Comparison of ENCODE assay signal across 35 cellular contexts in the genomic region with DNA sequence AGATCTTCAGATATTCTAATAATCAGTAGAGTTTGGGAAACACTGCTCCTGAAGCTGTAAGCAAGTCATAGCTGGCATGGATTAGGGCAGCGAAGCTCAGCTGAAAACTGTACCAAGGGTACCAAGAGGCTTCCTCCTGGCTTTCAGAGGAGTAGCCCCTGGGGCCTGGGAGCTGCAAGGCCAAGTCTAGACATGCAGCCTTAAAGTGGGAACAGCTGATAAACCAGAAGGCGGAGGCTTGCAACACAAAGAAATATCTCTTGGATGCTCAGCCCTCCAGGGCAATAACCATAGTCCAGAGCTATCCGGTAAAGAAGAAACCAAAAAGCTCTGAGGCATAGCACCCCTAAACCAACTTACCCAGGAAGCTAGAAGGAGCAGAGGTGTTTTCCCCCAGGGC.
"Had no signal": no experiment of that assay in that cellular context is flagged by ENCODE, and none has a peak within 500 bp of the region (broad histone marks: within the 10 kb centered on the region; RNA-seq: fewer than 3 reads in every experiment).

No MANE protein-coding gene starts in this region.

- H3K79me2 ChIP-seq: hepatocyte had no signal

- H2AFZ ChIP-seq: hepatocyte had no signal

- H3K4me1 Mint-ChIP-seq: activated CD4-positive, alpha-beta memory T cell treated with anti-CD3 and anti-CD28 coated beads, Interleukin-2, amount 10 ng/mL, durations not matched to agents 7 days and 5 days; activated CD4-positive, alpha-beta T cell treated with anti-CD3 and anti-CD28 coated beads, Interleukin-2, amount 10 ng/mL, durations not matched to agents 7 days and 5 days; activated naive CD8-positive, alpha-beta T cell treated with anti-CD3 and anti-CD28 coated beads, Interleukin-2, amount 50 U/mL, for 24 hours; central memory CD8-positive, alpha-beta T cell; stimulated activated effector memory CD8-positive, alpha-beta T cell treated with anti-CD3 and anti-CD28 coated beads, Interleukin-12 subunit alpha, Interleukin-12 subunit beta, amount 100 ng/mL, for 72 hours; WTC11 had no signal

- H3K36me3 Mint-ChIP-seq: natural killer cell treated with Interleukin-12 subunit alpha and Interleukin-12 subunit beta and Interleukin-15 and Interleukin-18, amount 100 ng/mL, for 72 hours; stimulated activated effector memory CD8-positive, alpha-beta T cell treated with anti-CD3 and anti-CD28 coated beads, Interleukin-12 subunit alpha, Interleukin-12 subunit beta, amount 100 ng/mL, for 72 hours; WTC11 had no signal

- H3K27me3 Mint-ChIP-seq: activated CD4-positive, alpha-beta memory T cell treated with anti-CD3 and anti-CD28 coated beads, Interleukin-2, amount 10 ng/mL, durations not matched to agents 7 days and 5 days; central memory CD8-positive, alpha-beta T cell; dendritic cell treated with granulocyte-macrophage colony-stimulating factor and Interleukin-4, amounts not matched to agents 40 ng/mL and 50 ng/mL, for 4 days; natural killer cell treated with Interleukin-12 subunit alpha and Interleukin-12 subunit beta and Interleukin-15 and Interleukin-18, amount 100 ng/mL, for 72 hours had no signal

- H3K27ac Mint-ChIP-seq: activated CD4-positive, alpha-beta memory T cell treated with anti-CD3 and anti-CD28 coated beads, Interleukin-2, amount 10 ng/mL, durations not matched to agents 7 days and 5 days; activated CD4-positive, alpha-beta T cell treated with anti-CD3 and anti-CD28 coated beads, Interleukin-2, amount 10 ng/mL, durations not matched to agents 7 days and 5 days; activated naive CD8-positive, alpha-beta T cell treated with anti-CD3 and anti-CD28 coated beads, Interleukin-2, amount 50 U/mL, for 24 hours; activated T-cell treated with anti-CD3 and anti-CD28 coated beads, Interleukin-2, amount 50 U/mL, for 24 hours; dendritic cell treated with granulocyte-macrophage colony-stimulating factor and Interleukin-4, amounts not matched to agents 40 ng/mL and 50 ng/mL, for 4 days; natural killer cell treated with Interleukin-12 subunit alpha and Interleukin-12 subunit beta and Interleukin-15 and Interleukin-18, amount 100 ng/mL, for 72 hours; stimulated activated effector memory CD8-positive, alpha-beta T cell treated with anti-CD3 and anti-CD28 coated beads, Interleukin-12 subunit alpha, Interleukin-12 subunit beta, amount 100 ng/mL, for 72 hours; stimulated activated naive CD8-positive, alpha-beta T cell treated with anti-CD3 and anti-CD28 coated beads, Interleukin-15, Interleukin-2, amounts not matched to agents 100 ng/mL and 50 ng/mL, for 24 hours; T-helper 1 cell treated with Interleukin-12 subunit alpha and Interleukin-12 subunit beta and Interleukin-4 antibody, amounts not matched to agents 30 μg/mL and 1 μg/mL, for 36 hours; WTC11 had no signal

- H3K9me3 ChIP-seq: gastrocnemius medialis, mucosa of descending colon, pancreas, prostate gland, thoracic aorta had no signal

- H3K27ac ChIP-seq: epithelial cell of prostate, gastrocnemius medialis, hepatocyte, pancreas, prostate gland, skin epidermis, thoracic aorta had no signal

- H3K27me3 ChIP-seq: gastrocnemius medialis, hepatocyte, pancreas had no signal

- DNase-seq: activated CD4-positive, alpha-beta memory T cell treated with anti-CD3 and anti-CD28 coated beads, Interleukin-2, amount 10 ng/mL, durations not matched to agents 7 days and 5 days; activated CD4-positive, alpha-beta T cell treated with anti-CD3 and anti-CD28 coated beads for 1 hour; activated CD4-positive, alpha-beta T cell treated with anti-CD3 and anti-CD28 coated beads, Interleukin-2, amount 10 ng/mL, durations not matched to agents 7 days and 5 days; activated CD8-positive, alpha-beta memory T cell treated with anti-CD3 and anti-CD28 coated beads, Interleukin-2, amount 50 U/mL, for 48 hours; activated gamma-delta T cell; activated naive CD4-positive, alpha-beta T cell treated with anti-CD3 and anti-CD28 coated beads, Interleukin-2, amount 50 U/mL, for 16 hours; activated naive CD8-positive, alpha-beta T cell treated with anti-CD3 and anti-CD28 coated beads, Interleukin-2, amount 50 U/mL, for 24 hours; activated T-cell treated with anti-CD3 and anti-CD28 coated beads, Interleukin-2, amount 50 U/mL, for 24 hours; amygdala; effector CD4-positive, alpha-beta T cell; gastrocnemius medialis; islet precursor cell; left colon; mesenchymal stem cell; mucosa of descending colon; pancreas; retina; stimulated activated CD4-positive, alpha-beta T cell treated with anti-CD3 and anti-CD28 coated beads, Interleukin-4, amount 100 ng/mL, for 24 hours; SW 1271; T-helper 9 cell; trophoblast cell had no signal

- H3K4me1 ChIP-seq: gastrocnemius medialis, pancreas, prostate gland had no signal

- ATAC-seq: activated naive CD8-positive, alpha-beta T cell treated with anti-CD3 and anti-CD28 coated beads, Interleukin-2, amount 50 U/mL, for 24 hours; gastrocnemius medialis; left colon; mucosa of descending colon; natural killer cell treated with Interleukin-12 subunit alpha and Interleukin-12 subunit beta and Interleukin-15 and Interleukin-18, amount 100 ng/mL, for 72 hours; pancreas; sciatic nerve; stimulated activated effector memory CD8-positive, alpha-beta T cell treated with anti-CD3 and anti-CD28 coated beads, Interleukin-12 subunit alpha, Interleukin-12 subunit beta, amount 100 ng/mL, for 72 hours; WTC11 had no signal

- H3K4me3 ChIP-seq: gastrocnemius medialis, hepatocyte, mucosa of descending colon, pancreas, prostate gland, skin epidermis, thoracic aorta had no signal

- H3K36me3 ChIP-seq: gastrocnemius medialis, pancreas, prostate gland, thoracic aorta had no signal

- H3K4me3 Mint-ChIP-seq: activated CD4-positive, alpha-beta memory T cell treated with anti-CD3 and anti-CD28 coated beads, Interleukin-2, amount 10 ng/mL, durations not matched to agents 7 days and 5 days; activated CD4-positive, alpha-beta T cell treated with anti-CD3 and anti-CD28 coated beads, Interleukin-2, amount 10 ng/mL, durations not matched to agents 7 days and 5 days; activated naive CD8-positive, alpha-beta T cell treated with anti-CD3 and anti-CD28 coated beads, Interleukin-2, amount 50 U/mL, for 24 hours; activated T-cell treated with anti-CD3 and anti-CD28 coated beads, Interleukin-2, amount 50 U/mL, for 24 hours; central memory CD8-positive, alpha-beta T cell; dendritic cell treated with granulocyte-macrophage colony-stimulating factor and Interleukin-4, amounts not matched to agents 40 ng/mL and 50 ng/mL, for 4 days; natural killer cell treated with Interleukin-12 subunit alpha and Interleukin-12 subunit beta and Interleukin-15 and Interleukin-18, amount 100 ng/mL, for 72 hours; stimulated activated effector memory CD8-positive, alpha-beta T cell treated with anti-CD3 and anti-CD28 coated beads, Interleukin-12 subunit alpha, Interleukin-12 subunit beta, amount 100 ng/mL, for 72 hours; stimulated activated naive CD8-positive, alpha-beta T cell treated with anti-CD3 and anti-CD28 coated beads, Interleukin-15, Interleukin-2, amounts not matched to agents 100 ng/mL and 50 ng/mL, for 24 hours; T-helper 1 cell treated with Interleukin-12 subunit alpha and Interleukin-12 subunit beta and Interleukin-4 antibody, amounts not matched to agents 30 μg/mL and 1 μg/mL, for 36 hours; WTC11 had no signal

- H3K4me2 ChIP-seq: hepatocyte had no signal

- FAIRE-seq: pancreas, urothelium cell line had no signal

- H3K9me3 Mint-ChIP-seq: activated CD4-positive, alpha-beta memory T cell treated with anti-CD3 and anti-CD28 coated beads, Interleukin-2, amount 10 ng/mL, durations not matched to agents 7 days and 5 days; activated CD4-positive, alpha-beta T cell treated with anti-CD3 and anti-CD28 coated beads, Interleukin-2, amount 10 ng/mL, durations not matched to agents 7 days and 5 days; activated naive CD8-positive, alpha-beta T cell treated with anti-CD3 and anti-CD28 coated beads, Interleukin-2, amount 50 U/mL, for 24 hours; central memory CD8-positive, alpha-beta T cell; dendritic cell treated with granulocyte-macrophage colony-stimulating factor and Interleukin-4, amounts not matched to agents 40 ng/mL and 50 ng/mL, for 4 days; stimulated activated effector memory CD8-positive, alpha-beta T cell treated with anti-CD3 and anti-CD28 coated beads, Interleukin-12 subunit alpha, Interleukin-12 subunit beta, amount 100 ng/mL, for 72 hours; stimulated activated naive CD8-positive, alpha-beta T cell treated with anti-CD3 and anti-CD28 coated beads, Interleukin-15, Interleukin-2, amounts not matched to agents 100 ng/mL and 50 ng/mL, for 24 hours; T-helper 1 cell treated with Interleukin-12 subunit alpha and Interleukin-12 subunit beta and Interleukin-4 antibody, amounts not matched to agents 30 μg/mL and 1 μg/mL, for 36 hours; WTC11 had no signal
